7 cellular contexts compared by ENCODE assay signal in genomic region chr10:50723812-50724211, GRCh38. TPM values are rescaled to one million over a fixed set of nuclear protein-coding genes. Genes with fewer than 3 reads are reported as not detected.
DNase-seq lines count a peak whose midpoint lies in the region; ATAC-seq lines count a peak whose summit lies in the region.
"Not testable (repeated sequence)": the region's sequence is repeated elsewhere in the genome, so short reads cannot be mapped to it uniquely, and the experiment has no call there.

No MANE protein-coding gene starts in this region.

- H3K36me3 Mint-ChIP-seq in T-helper 17 cell (ENCODE audit: low read depth), result not testable (repeated sequence)

- not testable (repeated sequence) for H3K4me3 Mint-ChIP-seq in T-helper 17 cell

- not testable (repeated sequence) for H3K27ac Mint-ChIP-seq in T-helper 17 cell

- H3K9me3 ChIP-seq in T-helper 17 cell (ENCODE audit: control insufficient read depth, low read length, poor library complexity, severe bottlenecking), result not testable (repeated sequence)

- H3K27me3 Mint-ChIP-seq in T-helper 17 cell, result peaks cover 45% of the 10 kb centered on the region

- H3K4me1 Mint-ChIP-seq in T-helper 17 cell, result not testable (repeated sequence)

- not testable (repeated sequence) for DNase-seq in T-helper 17 cell
- peak; percentile 4 for DNase-seq in myocyte (ENCODE audit: low read depth)

- ATAC-seq in GM18519 (IDR thresholded peaks at IDR 0.05; ENCODE audit: low FRiP score, unreplicated experiment) (peak; percentile 78), GM19467 (IDR thresholded peaks at IDR 0.05; ENCODE audit: unreplicated experiment) (peak; percentile 80), GM21786 (IDR thresholded peaks at IDR 0.05; ENCODE audit: unreplicated experiment) (peak; percentile 53), HG03025 (IDR thresholded peaks at IDR 0.05; ENCODE audit: low FRiP score, unreplicated experiment) (peak; percentile 91), HG03521 (IDR thresholded peaks at IDR 0.05; ENCODE audit: unreplicated experiment) (peak; percentile 66), T-helper 17 cell (peak; percentile 36)

RNA-seq across cellular contexts. Expression of gene ASAH2B, which starts 15.9 kb away (rescaled TPM):
- total RNA-seq in T-helper 17 cell, result 1 to 10 TPM; 1.3 TPM
- 5.1 and 5.4 TPM in 2 replicates for total RNA-seq in myocyte
- polyA plus RNA-seq in myocyte (2012), result 3.0 TPM

Comparison
In these comparisons a context has a peak if more than half of its experiments do, and no peak if none do; other contexts are left out.
1. ATAC-seq: peak in every context shown above with its lines; median percentile 91 in HG03025; 80 in GM19467; 78 in GM18519; 66 in HG03521; 53 in GM21786; 36 in T-helper 17 cell.